Comparison of ENCODE assay signal across 9 cellular contexts in genomic region chr1:51926171-51926812, GRCh38. TPM values are rescaled to one million over a fixed set of nuclear protein-coding genes. Genes with fewer than 3 reads are reported as not detected.
A peak's percentile ranks its signal among the peaks of the same experiment; 100 is the strongest.
DNase-seq lines count a peak whose midpoint lies in the region; TF ChIP-seq lines count a peak whose summit lies in the region.
"Had no signal": no experiment of that assay in that cellular context is flagged by ENCODE, and none has a peak within 500 bp of the region (broad histone marks: within the 10 kb centered on the region; RNA-seq: fewer than 3 reads in every experiment).

No MANE protein-coding gene starts in this region.

- no peak overlapping the region for H2BK5ac ChIP-seq in mesenchymal stem cell (ENCODE audit: low read depth, low read length, poor library complexity, severe bottlenecking)

- no peak overlapping the region for H3K27ac ChIP-seq in mesenchymal stem cell (ENCODE audit: low read length, poor library complexity, severe bottlenecking)

- TF ChIP-seq RAD21 in Ishikawa (IDR thresholded peaks at IDR 0.05; ENCODE audit: low read depth) = peak; percentile 55

- no peak overlapping the region for H4K91ac ChIP-seq in mesenchymal stem cell (ENCODE audit: low read length)

- no peak overlapping the region for H4K8ac ChIP-seq in mesenchymal stem cell (ENCODE audit: low read length)

- no peak overlapping the region for H3K4me3 ChIP-seq in mesenchymal stem cell (ENCODE audit: insufficient read depth in 1 of 2, low read depth in 1 of 2, low read length in 2 of 2)
- H3K4me3 ChIP-seq: lung had no signal

- no peak overlapping the region for H3K4ac ChIP-seq in mesenchymal stem cell (ENCODE audit: low read depth in 1 of 2, low read length in 2 of 2)

- H3K14ac ChIP-seq in mesenchymal stem cell (ENCODE audit: low read length in 2 of 2) = no peak overlapping the region

- H2AFZ ChIP-seq in mesenchymal stem cell (ENCODE audit: low read depth, low read length) = no peak overlapping the region

- H3K23ac ChIP-seq in mesenchymal stem cell (ENCODE audit: low read length in 2 of 2) = no peak overlapping the region

- H2AK5ac ChIP-seq in mesenchymal stem cell (ENCODE audit: low read length, severe bottlenecking) = no peak overlapping the region

- no peak overlapping the region for H2BK15ac ChIP-seq in mesenchymal stem cell (ENCODE audit: low read depth, poor library complexity, severe bottlenecking)

- DNase-seq in GDM1 (lab: John Stamatoyannopoulos, UW) (peak; percentile 11), astrocyte of the hippocampus (ENCODE audit: low read depth, low spot score) (peak; percentile 46), mesenchymal stem cell (peak; percentile 46), NCI-H1694 (lab: John Stamatoyannopoulos, UW) (no peak), NCI-H2029 (lab: John Stamatoyannopoulos, UW) (no peak), superior temporal gyrus (ENCODE audit: extremely low spot score) (no peak), COR-L47 (lab: John Stamatoyannopoulos, UW) (no peak)

- no peak overlapping the region for H2BK120ac ChIP-seq in mesenchymal stem cell (ENCODE audit: low read depth, low read length)

- TF ChIP-seq EP300 in Ishikawa (IDR thresholded peaks at IDR 0.05; ENCODE audit: borderline replicate concordance) = no peak

- no peak overlapping the region for H2BK12ac ChIP-seq in mesenchymal stem cell (ENCODE audit: low read length in 2 of 2)

- H3K4me1 ChIP-seq in mesenchymal stem cell (ENCODE audit: control insufficient read depth, insufficient read depth, low read depth, low read length) = peaks cover 4% of the 10 kb centered on the region

- peaks cover 23% of the 10 kb centered on the region for H3K79me1 ChIP-seq in mesenchymal stem cell (replicated peaks; ENCODE audit: low read length, poor library complexity, severe bottlenecking)

- peaks cover 0 to 8% of the 10 kb centered on the region in 2 experiments for H3K36me3 ChIP-seq in mesenchymal stem cell (ENCODE audit: control insufficient read depth in 1 of 2, insufficient read depth in 2 of 2, low read depth in 1 of 2, low read length in 2 of 2)

- H3K18ac ChIP-seq in mesenchymal stem cell (ENCODE audit: low read depth in 1 of 2, low read length in 2 of 2) = no peak overlapping the region

- H3K27me3 ChIP-seq in mesenchymal stem cell (ENCODE audit: control insufficient read depth in 1 of 2, insufficient read depth in 1 of 2, low read length in 2 of 2) = no peaks in the 10 kb centered on the region

- no peak overlapping the region for H3K4me2 ChIP-seq in mesenchymal stem cell (ENCODE audit: low read length, poor library complexity, severe bottlenecking)

- H3K9me3 ChIP-seq in mesenchymal stem cell (ENCODE audit: control insufficient read depth, low read length) = no peaks in the 10 kb centered on the region

- H3K9ac ChIP-seq in mesenchymal stem cell (ENCODE audit: low read length) = no peak overlapping the region

- 78% methylated on average over 5 of the region's 5 CpGs for WGBS in mesenchymal stem cell

TF ChIP-seq in Ishikawa, 13 proteins besides CTCF, POLR2A, EP300 and RAD21:
- TF ChIP-seq CEBPB (IDR thresholded peaks at IDR 0.05) (no peak), ZBTB7A (IDR thresholded peaks at IDR 0.05; ENCODE audit: low read depth) (no peak), TAF1 (IDR thresholded peaks at IDR 0.05; ENCODE audit: low read depth) (no peak), TCF12 (IDR thresholded peaks at IDR 0.05; ENCODE audit: low read depth) (no peak), CREB1 (IDR thresholded peaks at IDR 0.05; ENCODE audit: low read depth) (no peak), TEAD4 (IDR thresholded peaks at IDR 0.05) (no peak), FOXM1 (IDR thresholded peaks at IDR 0.05; ENCODE audit: borderline replicate concordance, low read depth) (no peak), REST (IDR thresholded peaks at IDR 0.05; ENCODE audit: low read depth) (no peak), NFIC (IDR thresholded peaks at IDR 0.05) (no peak), YY1 (IDR thresholded peaks at IDR 0.05; ENCODE audit: low read depth) (no peak), MAX (IDR thresholded peaks at IDR 0.05) (no peak), EGR1 (IDR thresholded peaks at IDR 0.05) (no peak), USF1 (IDR thresholded peaks at IDR 0.05) (no peak)

RNA-seq across cellular contexts. Expression of gene NRDC, which starts 47.8 kb away (rescaled TPM):
- 102 TPM for polyA plus RNA-seq in mesenchymal stem cell (2013, experiment 1 of 2)
- polyA plus RNA-seq in mesenchymal stem cell (2013, experiment 2 of 2) = 96.9 TPM

Comparison
In these comparisons a context has a peak if more than half of its experiments do, and no peak if none do; other contexts are left out.
1. DNase-seq: peak in GDM1 (single experiment), astrocyte of the hippocampus (single experiment) and mesenchymal stem cell (single experiment); none in NCI-H1694 (single experiment), NCI-H2029 (single experiment), superior temporal gyrus (single experiment) and COR-L47 (single experiment).